Comparison of ENCODE assay signal across 21 cellular contexts in genomic region chr1:196209983-196210382, GRCh38.
DNase-seq lines count a peak whose midpoint lies in the region; ATAC-seq, FAIRE-seq and TF ChIP-seq lines count a peak whose summit lies in the region.
"Had no signal": no experiment of that assay in that cellular context is flagged by ENCODE, and none has a peak within 500 bp of the region (broad histone marks: within the 10 kb centered on the region; RNA-seq: fewer than 3 reads in every experiment).

No MANE protein-coding gene starts in this region.

- H3K36me3 ChIP-seq in H7 (replicated peaks; ENCODE audit: control insufficient read depth, insufficient read depth, low read length) = no peaks in the 10 kb centered on the region
- H3K36me3 ChIP-seq: gastrocnemius medialis, suprapubic skin had no signal

- no peak overlapping the region for H3K4me3 ChIP-seq in astrocyte of the cerebellum (ENCODE audit: low read depth, low read length)
- no peak overlapping the region for H3K4me3 ChIP-seq in H7 (ENCODE audit: insufficient read depth, low read depth, low read length)
- H3K4me3 ChIP-seq: gastrocnemius medialis, skin epidermis, suprapubic skin had no signal

- no peak for ATAC-seq in GM21576 (IDR thresholded peaks at IDR 0.05; ENCODE audit: unreplicated experiment)
- ATAC-seq: activated CD8-positive, alpha-beta T cell treated with anti-CD3 and anti-CD28 coated beads, Interleukin-2, amount 10 ng/mL, durations not matched to agents 7 days and 5 days; gastrocnemius medialis; stimulated activated effector memory CD8-positive, alpha-beta T cell treated with anti-CD3 and anti-CD28 coated beads, Interleukin-12 subunit alpha, Interleukin-12 subunit beta, amount 100 ng/mL, for 72 hours had no signal

- intact Hi-C loops in cardiac septum (cut with DNase I) = no loop called here

- TF ChIP-seq POLR2A in H54 (IDR thresholded peaks at IDR 0.05; ENCODE audit: low read depth, low read length) = no peak

- in situ Hi-C loops in astrocyte of the cerebellum (cut with HindIII; ENCODE audit: low sequenced_read_pairs) = no loop called here

- TF ChIP-seq CTCF in astrocyte of the cerebellum (IDR thresholded peaks at IDR 0.05; ENCODE audit: low read depth, low read length, missing control alignments) = no peak

- DNase-seq in GM04504 (ENCODE audit: low read depth) (peak; percentile 84), astrocyte of the cerebellum (ENCODE audit: low read depth) (peak; percentile 88), cardiac septum (ENCODE audit: low spot score) (peak; percentile 70), foreskin melanocyte (no peak), H7 (no peak), H54 (ENCODE audit: insufficient read length, low spot score) (no peak)
- DNase-seq: activated CD4-positive, CD25-positive, alpha-beta regulatory T cell treated with anti-CD3 and anti-CD28 coated beads, Interleukin-2, amount 50 U/mL, for 72 hours; activated CD8-positive, alpha-beta T cell treated with anti-CD3 and anti-CD28 coated beads, Interleukin-2, amount 10 ng/mL, durations not matched to agents 7 days and 5 days; caudate nucleus; dermis blood vessel endothelial cell; DND-41; gastrocnemius medialis; H9; NCI-H1694; NCI-H69; stimulated activated CD4-positive, alpha-beta T cell treated with anti-CD3 and anti-CD28 coated beads, Interleukin-1b, Interleukin-23, amount 100 ng/mL, for 48 hours had no signal

- no peak for FAIRE-seq in H54 (lab: Jason Lieb, UNC)
- FAIRE-seq: keratinocyte had no signal

- no peaks in the 10 kb centered on the region for H3K27me3 ChIP-seq in H7 (ENCODE audit: control insufficient read depth, insufficient read depth, low read length)
- H3K27me3 ChIP-seq: gastrocnemius medialis, suprapubic skin had no signal

Comparison
In these comparisons a context has a peak if more than half of its experiments do, and no peak if none do; other contexts are left out.
1. DNase-seq: peak in GM04504 (single experiment), astrocyte of the cerebellum (single experiment) and cardiac septum (single experiment); none in foreskin melanocyte (single experiment), H7 (single experiment) and H54 (single experiment).